In genomic region chr5:139232161-139232724, GRCh38 we compare ENCODE assay signal across 16 cellular contexts. TPM values are rescaled to one million over a fixed set of nuclear protein-coding genes. Genes with fewer than 3 reads are reported as not detected.
DNase-seq lines count a peak whose midpoint lies in the region; FAIRE-seq and TF ChIP-seq lines count a peak whose summit lies in the region.
"Had no signal": no experiment of that assay in that cellular context is flagged by ENCODE, and none has a peak within 500 bp of the region (broad histone marks: within the 10 kb centered on the region; RNA-seq: fewer than 3 reads in every experiment).

No MANE protein-coding gene starts in this region.

- H3K36me3 ChIP-seq in H1 (ENCODE audit: control insufficient read depth in 2 of 4, insufficient read depth in 4 of 4, low read length in 3 of 4) (no peaks in the 10 kb centered on the region), testis (ENCODE audit: low read depth, missing control alignments) (no peaks in the 10 kb centered on the region)
- H3K36me3 ChIP-seq: HAP-1 had no signal

- H3K9me3 ChIP-seq in H1 (ENCODE audit: insufficient read depth in 2 of 2, low read depth in 1 of 2, low read length in 1 of 2) (no peaks in the 10 kb centered on the region), testis (no peaks in the 10 kb centered on the region)
- H3K9me3 ChIP-seq: HAP-1 had no signal

- peak; percentile 17 for DNase-seq in NCI-H345 (lab: John Stamatoyannopoulos, UW)
- no peak for DNase-seq in NCI-H345 treated with DMSO at 0.1 percent for 48 hours (lab: John Stamatoyannopoulos, UW; ENCODE audit: unreplicated experiment)
- peak; percentile 44 for DNase-seq in NCI-H69 (lab: John Stamatoyannopoulos, UW)
- no peak for DNase-seq in H1 (ENCODE audit: low read depth in 1 of 2, low spot score in 2 of 2)
- DNase-seq in testis = peak; percentile 83
- DNase-seq in HTR-8/SVneo (ENCODE audit: insufficient read length, low spot score) = no peak
- no peak for DNase-seq in activated naive CD4-positive, alpha-beta T cell treated with Interleukin-2 at 50 U/mL for 16 hours
- DNase-seq in activated CD4-positive, alpha-beta T cell treated with anti-CD3 and anti-CD28 coated beads, Interleukin-2, amount 10 ng/mL, durations not matched to agents 7 days and 5 days = no peak
- DNase-seq: 8988T; activated effector memory CD4-positive, alpha-beta T cell treated with anti-CD3 and anti-CD28 coated beads, Interleukin-2, amount 50 U/mL, for 16 hours; CD8-positive, alpha-beta T cell; glutamatergic neuron; NCI-H446 treated with DMSO at 0.1 percent for 48 hours; stimulated activated naive CD8-positive, alpha-beta T cell treated with anti-CD3 and anti-CD28 coated beads, Interleukin-15, amount 100 ng/mL, for 72 hours had no signal

- peak overlapping the region; percentile 83; the same call in 1 of the 2 replicates for H2BK5ac ChIP-seq in H1 (ENCODE audit: low read depth, low read length)

- TF ChIP-seq POLR2A in H1 (IDR thresholded peaks at IDR 0.05; ENCODE audit: control extremely low read depth in 1 of 2, low read depth in 2 of 2, low read length in 2 of 2) = no peak
- TF ChIP-seq POLR2A in testis (IDR thresholded peaks at IDR 0.05) = no peak

- no peak overlapping the region for H2AK5ac ChIP-seq in H1 (ENCODE audit: low read depth, low read length)

- TF ChIP-seq RAD21 in H1 (IDR thresholded peaks at IDR 0.05 in 1 of 2, conservative IDR thresholded peaks at IDR 0.05 in 1 of 2; ENCODE audit: low read depth in 2 of 2, low read length in 2 of 2) = no peak

- intact Hi-C loops in testis (cut with DNase I; ENCODE audit: low total_unique reads) = no loop called here

- no peak for TF ChIP-seq EP300 in H1 (IDR thresholded peaks at IDR 0.05; ENCODE audit: borderline replicate concordance in 1 of 2, low read depth in 2 of 2, low read length in 2 of 2)

- no peak overlapping the region for H3K27ac ChIP-seq in H1 (ENCODE audit: low read depth, low read length)
- no peak overlapping the region for H3K27ac ChIP-seq in testis

- H3K18ac ChIP-seq in H1 (ENCODE audit: extremely low read depth, low read length) = no peak overlapping the region

- H4K8ac ChIP-seq in H1 (ENCODE audit: extremely low read depth, insufficient read depth, low read length) = no peak overlapping the region

- no peak overlapping the region for H2BK20ac ChIP-seq in H1 (ENCODE audit: low read length)

- H3K23ac ChIP-seq in H1 (ENCODE audit: insufficient read length) = no peak overlapping the region

- no peaks in the 10 kb centered on the region for H3K27me3 ChIP-seq in H1 (replicated peaks in 1 of 4; ENCODE audit: control insufficient read depth in 3 of 4, extremely low read depth in 1 of 4, insufficient read depth in 3 of 4, low read length in 3 of 4)
- no peaks in the 10 kb centered on the region for H3K27me3 ChIP-seq in testis

- H3K4me2 ChIP-seq in H1 (ENCODE audit: insufficient read depth in 1 of 2, low read depth in 2 of 2, low read length in 2 of 2) = no peak overlapping the region

- H3K14ac ChIP-seq in H1 (ENCODE audit: insufficient read length) = no peak overlapping the region

- no peak overlapping the region for H4K5ac ChIP-seq in H1 (ENCODE audit: insufficient read length, low read depth, low read length)

- H3K27me3 Mint-ChIP-seq in activated CD4-positive, alpha-beta T cell treated with anti-CD3 and anti-CD28 coated beads, Interleukin-2, amount 10 ng/mL, durations not matched to agents 7 days and 5 days = peaks cover 3% of the 10 kb centered on the region
- H3K27me3 Mint-ChIP-seq: stimulated activated naive CD8-positive, alpha-beta T cell treated with anti-CD3 and anti-CD28 coated beads, Interleukin-15, amount 100 ng/mL, for 72 hours had no signal

- CTCF ChIA-PET in H1 (lab: Charles Lee; ENCODE audit: partially characterized antibody) = interaction anchor here (0.6 to 1.1 kb wide), 5 partner anchors 8 to 841 kb away, joined by 3 read pairs; no protein-coding TSS in a partner anchor
- CTCF ChIA-PET in activated CD4-positive, alpha-beta T cell treated with anti-CD3 and anti-CD28 coated beads, Interleukin-2, amount 10 ng/mL, durations not matched to agents 7 days and 5 days (lab: Charles Lee) = interaction anchor here (0.7 to 0.9 kb wide), 2 partner anchors 9 to 161 kb away, joined by 4 read pairs; no protein-coding TSS in a partner anchor

- H3K23me2 ChIP-seq in H1 (ENCODE audit: low read depth, low read length) = no peaks in the 10 kb centered on the region

- no peaks in the 10 kb centered on the region for H3K36me3 Mint-ChIP-seq in activated CD4-positive, alpha-beta T cell treated with anti-CD3 and anti-CD28 coated beads, Interleukin-2, amount 10 ng/mL, durations not matched to agents 7 days and 5 days (ENCODE audit: low read depth)
- H3K36me3 Mint-ChIP-seq: CD8-positive, alpha-beta T cell had no signal

- H4K20me1 ChIP-seq in H1 (replicated peaks in 1 of 2; ENCODE audit: control insufficient read depth in 1 of 2, insufficient read depth in 2 of 2, low read length in 2 of 2) = no peaks in the 10 kb centered on the region

- H3K4me1 Mint-ChIP-seq in activated CD4-positive, alpha-beta T cell treated with anti-CD3 and anti-CD28 coated beads, Interleukin-2, amount 10 ng/mL, durations not matched to agents 7 days and 5 days = peaks cover 2% of the 10 kb centered on the region
- H3K4me1 Mint-ChIP-seq: stimulated activated naive CD8-positive, alpha-beta T cell treated with anti-CD3 and anti-CD28 coated beads, Interleukin-15, amount 100 ng/mL, for 72 hours had no signal

- no peak overlapping the region for H3K4me3 ChIP-seq in H1 (ENCODE audit: extremely low read depth in 1 of 4, insufficient read depth in 2 of 4, low read depth in 3 of 4, low read length in 4 of 4)
- no peak overlapping the region for H3K4me3 ChIP-seq in testis
- H3K4me3 ChIP-seq: HAP-1 had no signal

- H3K79me2 ChIP-seq in H1 (ENCODE audit: control insufficient read depth in 1 of 2, insufficient read depth in 2 of 2, low read length in 2 of 2) = no peaks in the 10 kb centered on the region

- H3K4ac ChIP-seq in H1 (replicated peaks; ENCODE audit: insufficient read length, low read depth, low read length) = no peak overlapping the region

- POLR2A ChIA-PET in H1 (lab: Charles Lee; ENCODE audit: partially characterized antibody) = interaction anchor here (0.6 to 1.2 kb wide), 3 partner anchors 11 to 205 kb away, joined by 3 read pairs; no protein-coding TSS in a partner anchor
- POLR2A ChIA-PET in activated CD4-positive, alpha-beta T cell treated with anti-CD3 and anti-CD28 coated beads, Interleukin-2, amount 10 ng/mL, durations not matched to agents 7 days and 5 days (lab: Charles Lee) = no interaction called here

- H3K56ac ChIP-seq in H1 (replicated peaks; ENCODE audit: insufficient read length, low read depth, low read length) = no peak overlapping the region

- H3K79me1 ChIP-seq in H1 (ENCODE audit: low read depth, low read length) = no peaks in the 10 kb centered on the region

- H3K4me1 ChIP-seq in H1 (replicated peaks in 1 of 4; ENCODE audit: control insufficient read depth in 3 of 4, insufficient read depth in 4 of 4, low read length in 3 of 4) (no peaks in the 10 kb centered on the region), testis (peaks cover 2% of the 10 kb centered on the region)
- H3K4me1 ChIP-seq: HAP-1 had no signal

- no peaks in the 10 kb centered on the region for H3K9me3 Mint-ChIP-seq in activated CD4-positive, alpha-beta T cell treated with anti-CD3 and anti-CD28 coated beads, Interleukin-2, amount 10 ng/mL, durations not matched to agents 7 days and 5 days
- H3K9me3 Mint-ChIP-seq: CD8-positive, alpha-beta T cell; stimulated activated naive CD8-positive, alpha-beta T cell treated with anti-CD3 and anti-CD28 coated beads, Interleukin-15, amount 100 ng/mL, for 72 hours had no signal

- H2BK12ac ChIP-seq in H1 (ENCODE audit: low read depth, low read length) = 0 out of 2 replicates have a peak overlapping the region, but pooled peaks have one; percentile 50

- no peak overlapping the region for H4K91ac ChIP-seq in H1 (replicated peaks; ENCODE audit: insufficient read length, low read length)

- FAIRE-seq in H1 (lab: Jason Lieb, UNC) (no peak), HTR-8/SVneo (lab: Jason Lieb, UNC) (no peak)
- FAIRE-seq: RCC 7860 had no signal

- peak overlapping the region; percentile 71; the same call in 1 of the 2 replicates for H2AFZ ChIP-seq in H1 (ENCODE audit: low read length)

- no peak overlapping the region for H2BK15ac ChIP-seq in H1 (ENCODE audit: low read length)

- H3K9ac ChIP-seq in H1 (replicated peaks in 1 of 4; ENCODE audit: extremely low read depth in 1 of 4, low read depth in 3 of 4, low read length in 3 of 4) = no peak overlapping the region

- H3K4me3 Mint-ChIP-seq in activated CD4-positive, alpha-beta T cell treated with anti-CD3 and anti-CD28 coated beads, Interleukin-2, amount 10 ng/mL, durations not matched to agents 7 days and 5 days = no peak overlapping the region
- H3K4me3 Mint-ChIP-seq: CD8-positive, alpha-beta T cell; stimulated activated naive CD8-positive, alpha-beta T cell treated with anti-CD3 and anti-CD28 coated beads, Interleukin-15, amount 100 ng/mL, for 72 hours had no signal

- WGBS in H1 (ENCODE audit: extremely low coverage in 1 of 2, insufficient coverage in 1 of 2, insufficient read length in 1 of 2, insufficient replicate concordance in 2 of 2, low coverage in 1 of 2, low lambda C conversion rate in 2 of 2, missing lambda C conversion rate in 1 of 2), 2 experiments = 91% methylated on average over 4 of the region's 6 CpGs; no CpG with 5 or more reads in 1 of the 2 experiments
- WGBS in testis, 2 donors = 57 to 67% methylated on average over 6 of the region's 6 CpGs

- H3K27ac Mint-ChIP-seq in activated CD4-positive, alpha-beta T cell treated with anti-CD3 and anti-CD28 coated beads, Interleukin-2, amount 10 ng/mL, durations not matched to agents 7 days and 5 days = no peak overlapping the region
- H3K27ac Mint-ChIP-seq: CD8-positive, alpha-beta T cell; stimulated activated naive CD8-positive, alpha-beta T cell treated with anti-CD3 and anti-CD28 coated beads, Interleukin-15, amount 100 ng/mL, for 72 hours had no signal

- TF ChIP-seq CTCF in H1 (IDR thresholded peaks at IDR 0.05; ENCODE audit: control extremely low read depth in 1 of 3, insufficient read depth in 1 of 3, low read depth in 1 of 3, low read length in 3 of 3) = no peak
- no peak for TF ChIP-seq CTCF in testis (IDR thresholded peaks at IDR 0.05)

- H2BK120ac ChIP-seq in H1 (replicated peaks; ENCODE audit: low read depth, low read length) = peak overlapping the region; percentile 54

RNA-seq across cellular contexts. Expression of gene SIL1, which starts 34.1 kb away (rescaled TPM):
- 6.6 and 8.3 TPM in 2 replicates for total RNA-seq in H1 (2021; fragmentation: NEBNext Ultra II Directional; extraction: Animal tissue kit (Norgen Biotek cat#: 25700))
- polyA plus RNA-seq in H1 (2011; rRNA removed) = 12.8 and 13.9 TPM in 2 replicates
- 8.3 TPM for polyA plus RNA-seq in H1 (2011; cell fraction: cytosol; rRNA removed)
- polyA plus RNA-seq in H1 (2011; cell fraction: nucleus; rRNA removed) = 10.5 TPM
- 6.4 to 9.6 TPM (median 7.6 TPM) in 4 replicates for polyA plus RNA-seq in H1 (2012, experiment 1 of 2)
- polyA plus RNA-seq in H1 (2012, experiment 2 of 2) = 6.8 TPM
- polyA plus RNA-seq in H1 (2013, experiment 1 of 2) = 5.9 TPM
- polyA plus RNA-seq in H1 (2013, experiment 2 of 2) = 7.7 TPM
- 4.6 and 7.5 TPM in 2 replicates for polyA minus RNA-seq in H1 (2011; rRNA and poly(A)+ RNA removed)
- polyA minus RNA-seq in H1 (2011; cell fraction: cytosol; rRNA and poly(A)+ RNA removed) = 12.8 TPM
- polyA minus RNA-seq in H1 (2011; cell fraction: nucleus; rRNA and poly(A)+ RNA removed) = 8.5 TPM
- total RNA-seq in testis = 10 to 100 TPM; 86.5 to 98.2 TPM
- polyA plus RNA-seq in testis (ENCODE audit: insufficient read depth, low read depth, low replicate concordance) = 116 TPM
- 1 to 10 TPM; 9.4 to 9.7 TPM for total RNA-seq in activated CD4-positive, alpha-beta T cell treated with anti-CD3 and anti-CD28 coated beads, Interleukin-2, amount 10 ng/mL, durations not matched to agents 7 days and 5 days

Comparison
In these comparisons a context has a peak if more than half of its experiments do, and no peak if none do; other contexts are left out.
1. DNase-seq: peak in NCI-H345 (single experiment), NCI-H69 (single experiment) and testis (single experiment); none in NCI-H345 treated with DMSO at 0.1 percent for 48 hours (single experiment), H1 (0 of 2), HTR-8/SVneo (single experiment), activated naive CD4-positive, alpha-beta T cell treated with Interleukin-2 at 50 U/mL for 16 hours (single experiment) and activated CD4-positive, alpha-beta T cell treated with anti-CD3 and anti-CD28 coated beads, Interleukin-2, amount 10 ng/mL, durations not matched to agents 7 days and 5 days (single experiment).